Comparison of ENCODE assay signal across 13 cellular contexts in the genomic region with DNA sequence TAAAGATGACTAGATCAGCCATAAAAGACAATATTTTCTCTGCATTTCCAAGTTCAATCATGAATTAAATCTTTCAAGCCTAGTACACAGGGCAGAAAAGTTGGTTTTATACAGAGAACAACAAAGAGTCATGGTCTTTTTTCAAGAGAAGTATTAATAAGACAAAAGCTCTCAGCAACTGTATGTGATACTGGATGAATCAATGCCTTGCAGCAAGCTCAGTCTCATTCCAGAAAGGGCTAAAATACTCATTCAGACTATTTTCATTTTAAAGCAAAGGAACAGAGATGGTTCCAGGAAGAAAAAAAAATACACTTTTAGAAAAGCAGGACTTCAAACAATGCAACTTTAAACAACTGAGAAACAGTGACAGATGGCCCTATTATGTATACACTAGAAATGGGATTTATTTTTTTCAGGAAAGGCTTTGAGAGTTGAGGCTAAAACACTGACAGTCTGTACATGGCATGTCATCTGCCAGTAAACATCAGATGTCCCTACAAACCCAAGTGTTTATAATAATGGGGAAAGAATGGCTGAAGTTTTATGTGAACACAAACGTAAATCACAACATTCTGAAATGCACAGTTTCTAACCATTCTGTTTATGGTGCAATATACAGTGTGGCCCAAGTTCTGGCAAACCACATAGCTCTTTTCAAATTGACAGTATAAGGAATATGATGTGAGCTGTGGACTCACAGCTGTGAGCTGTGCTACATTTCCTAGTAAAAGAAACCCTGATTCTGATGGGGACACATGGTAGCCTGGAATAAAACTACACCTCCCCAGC.
DNase-seq lines count a peak whose midpoint lies in the region; ATAC-seq, FAIRE-seq and TF ChIP-seq lines count a peak whose summit lies in the region.
"Had no signal": no experiment of that assay in that cellular context is flagged by ENCODE, and none has a peak within 500 bp of the region (broad histone marks: within the 10 kb centered on the region; RNA-seq: fewer than 3 reads in every experiment).

No MANE protein-coding gene starts in this region.

- H3K27ac ChIP-seq in A549, result peak overlapping the region; percentile 13 to 68; a peak in 3 of 6 replicates
- H3K27ac ChIP-seq in MM.1S (ENCODE audit: low read length), result peak overlapping the region; percentile 56; the same call in 1 of the 2 replicates
- peak overlapping the region; percentile 7 for H3K27ac ChIP-seq in astrocyte (ENCODE audit: low read depth, low read length)
- H3K27ac ChIP-seq in mesendoderm (ENCODE audit: low read depth, low read length), result no peak overlapping the region
- H3K27ac ChIP-seq in A673 (ENCODE audit: low read depth, low read length, poor library complexity, severe bottlenecking), result no peak overlapping the region
- H3K27ac ChIP-seq in colonic mucosa, result no peak overlapping the region
- H3K27ac ChIP-seq: cardiac muscle cell, uterus had no signal

- H3K56ac ChIP-seq in mesendoderm (ENCODE audit: low read length), result no peak overlapping the region

- no peaks in the 10 kb centered on the region for H3K9me2 ChIP-seq in MM.1S (replicated peaks; ENCODE audit: insufficient read depth, low read length)

- peak overlapping the region; percentile 80 for H3K18ac ChIP-seq in mesendoderm (ENCODE audit: low read length)

- H3K4me2 ChIP-seq in A549 (peak overlapping the region; percentile 39), MM.1S (ENCODE audit: low read depth, low read length) (peak overlapping the region; percentile 45), astrocyte (ENCODE audit: low read length) (peak overlapping the region; percentile 20), mesendoderm (ENCODE audit: low read length) (no peak overlapping the region)

- peaks cover 11% of the 10 kb centered on the region for H3K79me1 ChIP-seq in mesendoderm (ENCODE audit: low read length)

- FAIRE-seq in A549 (lab: Jason Lieb, UNC), result no peak
- FAIRE-seq in astrocyte (lab: Jason Lieb, UNC), result peak; percentile 87

- H4K8ac ChIP-seq in mesendoderm (ENCODE audit: low read depth, low read length), result no peak overlapping the region

- no peak for TF ChIP-seq CTCF in A549 (IDR thresholded peaks at IDR 0.05)
- no peak for TF ChIP-seq CTCF in MM.1S (IDR thresholded peaks at IDR 0.05; ENCODE audit: low read length)
- no peak for TF ChIP-seq CTCF in astrocyte (IDR thresholded peaks at IDR 0.05; ENCODE audit: insufficient read depth, low read depth, low read length)
- no peak for TF ChIP-seq CTCF in A673 (conservative IDR thresholded peaks at IDR 0.05; ENCODE audit: low read depth, low read length)
- TF ChIP-seq CTCF in colonic mucosa (IDR thresholded peaks at IDR 0.05), result no peak

- no peak overlapping the region for H4K5ac ChIP-seq in mesendoderm (ENCODE audit: low read length)

- no peak overlapping the region for H2AK5ac ChIP-seq in mesendoderm (ENCODE audit: low read length)

- no peak overlapping the region for H2BK15ac ChIP-seq in mesendoderm (replicated peaks; ENCODE audit: low read depth)

- intact Hi-C loops in A673 (cut with micrococcal nuclease; ENCODE audit: unreplicated experiment) (loop anchor here (5.0 kb wide), 1 partner anchor 120 kb away; no protein-coding TSS in a partner anchor), colonic mucosa (cut with DNase I) (loop anchor here (2.0 kb wide), 1 partner anchor 48 kb away; no protein-coding TSS in a partner anchor)

- TF ChIP-seq RAD21 in A549 (conservative IDR thresholded peaks at IDR 0.05 in 1 of 2, IDR thresholded peaks at IDR 0.05 in 1 of 2), result no peak

- H3K9ac ChIP-seq in MM.1S (ENCODE audit: low read length) (no peak overlapping the region), astrocyte (ENCODE audit: low read length) (peak overlapping the region; percentile 20), mesendoderm (ENCODE audit: low read length) (no peak overlapping the region), colonic mucosa (ENCODE audit: low read depth in 2 of 2, low read length in 2 of 2) (no peak overlapping the region)

- peak overlapping the region; percentile 83 for H3K27ac Mint-ChIP-seq in astrocyte (ENCODE audit: unreplicated experiment)
- H3K27ac Mint-ChIP-seq: natural killer cell had no signal

- H3K27me3 ChIP-seq in MM.1S (replicated peaks; ENCODE audit: insufficient read depth, low read length) (no peaks in the 10 kb centered on the region), astrocyte (ENCODE audit: insufficient read depth, low read length) (no peaks in the 10 kb centered on the region), mesendoderm (ENCODE audit: insufficient read depth, low read length, poor library complexity) (no peaks in the 10 kb centered on the region), A673 (replicated peaks; ENCODE audit: insufficient read depth, low read depth, low read length, poor library complexity) (no peaks in the 10 kb centered on the region), colonic mucosa (no peaks in the 10 kb centered on the region)
- H3K27me3 ChIP-seq: cardiac muscle cell, uterus had no signal

- peaks cover 67% of the 10 kb centered on the region for H3K79me2 ChIP-seq in MM.1S (ENCODE audit: low read length)
- peaks cover 98% of the 10 kb centered on the region for H3K79me2 ChIP-seq in astrocyte (ENCODE audit: insufficient read depth, low read length)
- H3K79me2 ChIP-seq in mesendoderm (ENCODE audit: control insufficient read depth, insufficient read depth, low read length), result peaks cover 26% of the 10 kb centered on the region

- H3K4me3 ChIP-seq in A549, result no peak overlapping the region
- H3K4me3 ChIP-seq in MM.1S (ENCODE audit: low read length), result no peak overlapping the region
- H3K4me3 ChIP-seq in astrocyte (ENCODE audit: insufficient read depth, low read depth, low read length), result no peak overlapping the region
- H3K4me3 ChIP-seq in mesendoderm (ENCODE audit: low read length), result no peak overlapping the region
- no peak overlapping the region for H3K4me3 ChIP-seq in A673 (ENCODE audit: low read depth, low read length, poor library complexity, severe bottlenecking)
- no peak overlapping the region for H3K4me3 ChIP-seq in colonic mucosa
- H3K4me3 ChIP-seq: cardiac muscle cell, uterus had no signal

- CTCF ChIA-PET in A549 (lab: Yijun Ruan, JAX) (interaction anchor here (0.6 to 3.3 kb wide), 15 partner anchors 10 to 213 kb away, joined by 3 to 19 read pairs (median 3); no protein-coding TSS in a partner anchor), A673 (lab: Charles Lee) (interaction anchor here (1.2 kb wide), 1 partner anchor 47 kb away, joined by 4 read pairs; no protein-coding TSS in a partner anchor)

- POLR2A ChIA-PET in A549 (lab: Yijun Ruan, JAX), result no interaction called here
- POLR2A ChIA-PET in A673 (lab: Charles Lee; ENCODE audit: low non-redundant PET), result no interaction called here

- no peak overlapping the region for H3K23ac ChIP-seq in mesendoderm (ENCODE audit: low read length)

- no peak overlapping the region for H2AFZ ChIP-seq in MM.1S (ENCODE audit: low read length)
- no peak overlapping the region for H2AFZ ChIP-seq in astrocyte (ENCODE audit: low read depth, low read length)

- no peak for TF ChIP-seq EP300 in A549 (IDR thresholded peaks at IDR 0.05)

- peaks cover 27% of the 10 kb centered on the region for H3F3A ChIP-seq in MM.1S (ENCODE audit: insufficient read depth, low read length)

- no peak overlapping the region for H3K4me3 Mint-ChIP-seq in astrocyte (ENCODE audit: unreplicated experiment)
- H3K4me3 Mint-ChIP-seq: natural killer cell had no signal

- no peak for TF ChIP-seq POLR2A in A549 (IDR thresholded peaks at IDR 0.05; ENCODE audit: low read length)

- H3K36me3 ChIP-seq in MM.1S (replicated peaks; ENCODE audit: insufficient read depth, low read length) (no peaks in the 10 kb centered on the region), astrocyte (ENCODE audit: insufficient read depth, low read length) (no peaks in the 10 kb centered on the region), mesendoderm (ENCODE audit: control insufficient read depth, insufficient read depth, low read length) (no peaks in the 10 kb centered on the region), A673 (ENCODE audit: insufficient read depth, low read length, poor library complexity, severe bottlenecking) (no peaks in the 10 kb centered on the region), colonic mucosa (no peaks in the 10 kb centered on the region)
- H3K36me3 ChIP-seq: cardiac muscle cell, uterus had no signal

- H3K4me1 Mint-ChIP-seq in astrocyte (ENCODE audit: low read depth, unreplicated experiment), result peaks cover 67% of the 10 kb centered on the region
- H3K4me1 Mint-ChIP-seq: natural killer cell had no signal

- peak in 1 of 2 experiments; percentile 44; a peak in 3 of 6 replicates for ATAC-seq in A549
- ATAC-seq: natural killer cell had no signal

- no peak overlapping the region for H2BK120ac ChIP-seq in mesendoderm (ENCODE audit: low read depth, low read length)

- no peak overlapping the region for H2BK5ac ChIP-seq in mesendoderm (ENCODE audit: low read length)

- no TSS peak for BruUV-seq in A673 (replicated peaks; lab: Mats Ljungman, UMichigan)

- no peaks in the 10 kb centered on the region for H3K9me3 ChIP-seq in A549
- no peaks in the 10 kb centered on the region for H3K9me3 ChIP-seq in MM.1S (replicated peaks; ENCODE audit: insufficient read depth, low read length)
- H3K9me3 ChIP-seq in astrocyte (ENCODE audit: insufficient read depth, low read depth, low read length), result no peaks in the 10 kb centered on the region
- H3K9me3 ChIP-seq in A673 (ENCODE audit: low read depth, low read length, poor library complexity, severe bottlenecking), result no peaks in the 10 kb centered on the region
- H3K9me3 ChIP-seq in colonic mucosa, result no peaks in the 10 kb centered on the region
- H3K9me3 ChIP-seq: uterus had no signal

- H4K20me1 ChIP-seq in MM.1S (ENCODE audit: insufficient read depth, low read length), result no peaks in the 10 kb centered on the region
- H4K20me1 ChIP-seq in astrocyte (ENCODE audit: insufficient read depth, low read length), result peaks cover 52% of the 10 kb centered on the region

- no peaks in the 10 kb centered on the region for H3K27me3 Mint-ChIP-seq in astrocyte (ENCODE audit: low read depth, unreplicated experiment)

- H3K36me3 Mint-ChIP-seq in astrocyte (ENCODE audit: low read depth, unreplicated experiment), result peaks cover 3% of the 10 kb centered on the region
- H3K36me3 Mint-ChIP-seq: natural killer cell had no signal

- H3K9me3 Mint-ChIP-seq in astrocyte (ENCODE audit: unreplicated experiment), result no peaks in the 10 kb centered on the region
- H3K9me3 Mint-ChIP-seq: natural killer cell had no signal

- no peak for DNase-seq in A549 (ENCODE audit: low read depth in 1 of 2, low spot score in 1 of 2)
- no peak for DNase-seq in MM.1S
- no peak for DNase-seq in astrocyte (ENCODE audit: low read depth)
- no peak for DNase-seq in mesendoderm
- no peak for DNase-seq in A673 (ENCODE audit: low spot score)
- no peak for DNase-seq in H4 (ENCODE audit: low spot score)
- DNase-seq in NAMALWA (ENCODE audit: low spot score), result no peak
- DNase-seq in colonic mucosa, result no peak
- DNase-seq: DMS79 treated with DMSO at 0.1 percent for 48 hours, natural killer cell, NCI-H510A, uterus had no signal

- H3K4ac ChIP-seq in mesendoderm (ENCODE audit: low read depth, low read length), result no peak overlapping the region

- WGBS in A549 (ENCODE audit: missing lambda C conversion rate), result 67% methylated on average over 1 of the region's 1 CpG
- no CpG with 5 or more reads among the region's 1 CpG for WGBS in mesendoderm (ENCODE audit: extremely low coverage, insufficient coverage, low lambda C conversion rate)

- peaks cover 51% of the 10 kb centered on the region for H3K4me1 ChIP-seq in A549
- H3K4me1 ChIP-seq in MM.1S (ENCODE audit: low read length), result peaks cover 60% of the 10 kb centered on the region
- H3K4me1 ChIP-seq in astrocyte (ENCODE audit: insufficient read depth, low read length), result peaks cover 38% of the 10 kb centered on the region
- H3K4me1 ChIP-seq in mesendoderm (ENCODE audit: control insufficient read depth, low read depth, low read length), result peaks cover 7% of the 10 kb centered on the region
- H3K4me1 ChIP-seq in A673 (ENCODE audit: insufficient read depth, low read length, poor library complexity, severe bottlenecking), result peaks cover 34% of the 10 kb centered on the region
- H3K4me1 ChIP-seq in colonic mucosa, result no peaks in the 10 kb centered on the region
- H3K4me1 ChIP-seq: uterus had no signal

Comparison
In these comparisons a context has a peak if more than half of its experiments do, and no peak if none do; other contexts are left out.
1. H3K27ac ChIP-seq: peak in A549 (2 of 2), MM.1S (single experiment) and astrocyte (single experiment); none in mesendoderm (single experiment), A673 (single experiment) and colonic mucosa (single experiment).